In the genomic region with DNA sequence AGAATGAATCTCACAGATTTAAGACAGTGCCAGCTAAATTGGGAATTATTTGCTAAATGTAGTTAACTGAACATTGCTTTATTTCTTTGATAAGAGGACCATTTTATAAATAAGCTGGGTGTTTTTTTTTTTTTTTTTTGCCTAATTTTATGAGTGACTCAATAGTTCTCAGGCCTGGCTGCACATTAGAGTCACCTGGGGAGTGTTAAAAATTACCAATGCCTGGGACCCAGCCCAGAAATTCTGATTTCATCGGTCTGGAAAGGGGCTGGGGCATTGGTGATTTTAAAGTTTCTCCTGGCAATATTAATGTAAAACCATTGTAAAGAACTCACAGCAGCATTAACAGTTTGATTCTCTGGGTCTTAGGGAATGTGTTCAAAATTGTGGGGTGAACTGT, we compare ENCODE assay signal across 18 cellular contexts. TPM values are rescaled to one million over a fixed set of nuclear protein-coding genes. Genes with fewer than 3 reads are reported as not detected.
DNase-seq lines count a peak whose midpoint lies in the region; ATAC-seq, FAIRE-seq and TF ChIP-seq lines count a peak whose summit lies in the region.
"Had no signal": no experiment of that assay in that cellular context is flagged by ENCODE, and none has a peak within 500 bp of the region (broad histone marks: within the 10 kb centered on the region; RNA-seq: fewer than 3 reads in every experiment).

No MANE protein-coding gene starts in this region.

- H3K27ac ChIP-seq in A549 (peak overlapping the region; percentile 72 to 83), IMR-90 (ENCODE audit: insufficient read depth, low read length) (no peak overlapping the region)
- H3K27ac ChIP-seq: Peyer's patch had no signal

- dilution Hi-C loops in IMR-90 (cut with HindIII; ENCODE audit: low sequenced_read_pairs, unreplicated experiment) = no loop called here

- no peak for TF ChIP-seq EP300 in A549 (IDR thresholded peaks at IDR 0.05)

- no peak overlapping the region for H2BK15ac ChIP-seq in IMR-90 (ENCODE audit: low read depth, low read length)

- no peaks in the 10 kb centered on the region for H3K9me3 Mint-ChIP-seq in osteocyte (ENCODE audit: unreplicated experiment)
- H3K9me3 Mint-ChIP-seq: CD4-positive, alpha-beta T cell had no signal

- CTCF ChIA-PET in A549 (lab: Yijun Ruan, JAX) (interaction anchor here (0.8 to 1.7 kb wide), 4 partner anchors 51 to 90 kb away, joined by 3 to 11 read pairs (median 3); partner anchors contain the start of gene PHLDB2), IMR-90 (lab: Yijun Ruan, JAX) (interaction anchor here (0.6 to 1.3 kb wide), 2 partner anchors 53 to 57 kb away, joined by 3 to 4 read pairs; no protein-coding TSS in a partner anchor)

- H4K91ac ChIP-seq in IMR-90 (ENCODE audit: insufficient read depth, low read depth, low read length) = no peak overlapping the region

- H3K18ac ChIP-seq in IMR-90 (ENCODE audit: low read depth, low read length) = no peak overlapping the region; the same call in 1 of the 2 replicates

- no peak overlapping the region for H3K23ac ChIP-seq in IMR-90 (ENCODE audit: low read depth, low read length)

- peaks cover 6% of the 10 kb centered on the region for H3K9me1 ChIP-seq in IMR-90 (ENCODE audit: insufficient read depth, low read length)

- H2BK5ac ChIP-seq in IMR-90 (ENCODE audit: low read depth, low read length, poor library complexity, severe bottlenecking) = no peak overlapping the region

- H3K4ac ChIP-seq in IMR-90 (ENCODE audit: low read depth, low read length) = no peak overlapping the region

- no TSS peak for BruUV-seq in IMR-90 (replicated peaks; lab: Mats Ljungman, UMichigan)

- H2AK5ac ChIP-seq in IMR-90 (ENCODE audit: low read depth, low read length) = no peak overlapping the region; the same call in 1 of the 2 replicates

- 0 out of 3 replicates have a peak overlapping the region, but pooled peaks have one; percentile 13 for H3K4me3 ChIP-seq in A549
- H3K4me3 ChIP-seq in IMR-90 (ENCODE audit: insufficient read depth, low read depth, low read length) = no peak overlapping the region
- no peak overlapping the region for H3K4me3 ChIP-seq in epithelial cell of proximal tubule (ENCODE audit: low read depth, low read length)
- H3K4me3 ChIP-seq: Peyer's patch had no signal

- H3K56ac ChIP-seq in IMR-90 (ENCODE audit: extremely low read depth, insufficient read depth, low read length) = no peak overlapping the region

- H3K4me2 ChIP-seq in A549 = peak overlapping the region; percentile 85
- no peak overlapping the region for H3K4me2 ChIP-seq in IMR-90 (ENCODE audit: low read depth, low read length)

- H3K27me3 ChIP-seq in IMR-90 (ENCODE audit: control insufficient read depth, insufficient read depth, low read length) = no peaks in the 10 kb centered on the region
- H3K27me3 ChIP-seq: Peyer's patch had no signal

- POLR2A ChIA-PET in A549 (lab: Yijun Ruan, JAX) = interaction anchor here (0.6 to 1.0 kb wide), 2 partner anchors 43 to 52 kb away, joined by 5 to 7 read pairs; no protein-coding TSS in a partner anchor
- POLR2A ChIA-PET in IMR-90 (lab: Charles Lee; ENCODE audit: unreplicated experiment) = no interaction called here

- H3K27me3 Mint-ChIP-seq in osteocyte (ENCODE audit: unreplicated experiment) = no peaks in the 10 kb centered on the region
- H3K27me3 Mint-ChIP-seq: CD4-positive, alpha-beta T cell had no signal

- in situ Hi-C loops in IMR-90 (cut with MboI; ENCODE audit: low sequenced_read_pairs) = no loop called here

- 18% methylated on average over 1 of the region's 1 CpG for WGBS in A549 (ENCODE audit: missing lambda C conversion rate)
- no CpG with 5 or more reads among the region's 1 CpG for WGBS in IMR-90 (ENCODE audit: extremely low coverage in 2 of 2, insufficient read length in 1 of 2), 2 experiments

- no peaks in the 10 kb centered on the region for H3K36me3 Mint-ChIP-seq in osteocyte (ENCODE audit: unreplicated experiment)

- no peaks in the 10 kb centered on the region for H3K36me3 ChIP-seq in IMR-90 (ENCODE audit: control insufficient read depth, insufficient read depth, low read length)
- H3K36me3 ChIP-seq: Peyer's patch had no signal

- peaks cover 76% of the 10 kb centered on the region for H3K4me1 ChIP-seq in A549
- peaks cover 10% of the 10 kb centered on the region for H3K4me1 ChIP-seq in IMR-90 (ENCODE audit: control insufficient read depth, insufficient read depth, low read length)
- H3K4me1 ChIP-seq: Peyer's patch had no signal

- no peak overlapping the region for H2AFZ ChIP-seq in IMR-90 (replicated peaks; ENCODE audit: low read length, poor library complexity)

- H3K14ac ChIP-seq in IMR-90 (replicated peaks; ENCODE audit: low read depth, low read length) = no peak overlapping the region

- no peak overlapping the region for H3K4me3 Mint-ChIP-seq in osteocyte (ENCODE audit: unreplicated experiment)
- H3K4me3 Mint-ChIP-seq: CD4-positive, alpha-beta T cell had no signal

- no peak for DNase-seq in A549 (ENCODE audit: low read depth in 1 of 2, low spot score in 1 of 2)
- no peak for DNase-seq in IMR-90
- DNase-seq in epithelial cell of proximal tubule (ENCODE audit: low read depth) = peak; percentile 31
- DNase-seq in osteocyte (ENCODE audit: extremely low spot score, unreplicated experiment) = no peak
- no peak for DNase-seq in H4 (ENCODE audit: low spot score)
- no peak for DNase-seq in GM19240 (ENCODE audit: insufficient read length, low spot score)
- DNase-seq: CD4-positive, alpha-beta T cell; DMS79; NCI-H1930; NCI-H2171 treated with DMSO at 0.1 percent for 48 hours; NCI-H774; Peyer's patch; SIG-M5 had no signal

- TF ChIP-seq POLR2A in A549 (IDR thresholded peaks at IDR 0.05; ENCODE audit: low read length) (no peak), IMR-90 (IDR thresholded peaks at IDR 0.05; ENCODE audit: low read depth, low read length) (no peak)

- H2AK9ac ChIP-seq in IMR-90 (replicated peaks; ENCODE audit: low read depth, low read length, poor library complexity) = no peak overlapping the region

- H4K8ac ChIP-seq in IMR-90 (ENCODE audit: low read depth in 2 of 2, low read length in 2 of 2) = no peak overlapping the region

- H3K9me3 ChIP-seq in A549 (no peaks in the 10 kb centered on the region), IMR-90 (ENCODE audit: control insufficient read depth, insufficient read depth, low read length) (no peaks in the 10 kb centered on the region)
- H3K9me3 ChIP-seq: Peyer's patch had no signal

- H4K20me1 ChIP-seq in IMR-90 (ENCODE audit: insufficient read depth, low read length) = no peaks in the 10 kb centered on the region

- H3K9ac ChIP-seq in IMR-90 (ENCODE audit: low read depth, low read length) = no peak overlapping the region

- no peaks in the 10 kb centered on the region for H3K79me1 ChIP-seq in IMR-90 (ENCODE audit: low read depth in 1 of 2, low read length in 2 of 2)

- 0 out of 2 replicates have a peak overlapping the region, but pooled peaks have one; percentile 28 for H2BK20ac ChIP-seq in IMR-90 (ENCODE audit: low read depth, low read length)

- peaks cover 73% of the 10 kb centered on the region for H3K4me1 Mint-ChIP-seq in osteocyte (ENCODE audit: unreplicated experiment)

- no peak for ATAC-seq in A549
- ATAC-seq in IMR-90 (ENCODE audit: low read depth) = no peak
- no peak for ATAC-seq in GM18907 (IDR thresholded peaks at IDR 0.05; ENCODE audit: unreplicated experiment)
- no peak for ATAC-seq in GM18868 (IDR thresholded peaks at IDR 0.05; ENCODE audit: unreplicated experiment)

- H3K27ac Mint-ChIP-seq in osteocyte (ENCODE audit: unreplicated experiment) = peak overlapping the region; percentile 61
- H3K27ac Mint-ChIP-seq: CD4-positive, alpha-beta T cell had no signal

- no peak overlapping the region for H4K5ac ChIP-seq in IMR-90 (ENCODE audit: low read depth, low read length)

- TF ChIP-seq CTCF in A549 (IDR thresholded peaks at IDR 0.05) (no peak), IMR-90 (conservative IDR thresholded peaks at IDR 0.05; ENCODE audit: low read depth, low read length) (no peak), epithelial cell of proximal tubule (conservative IDR thresholded peaks at IDR 0.05; ENCODE audit: low read depth, low read length) (no peak), osteocyte (IDR thresholded peaks at IDR 0.05) (no peak)

- intact Hi-C loops in IMR-90 (cut with micrococcal nuclease) = loop anchor here (2.0 kb wide), 1 partner anchor 69 kb away; no protein-coding TSS in a partner anchor

- TF ChIP-seq RAD21 in A549 (conservative IDR thresholded peaks at IDR 0.05 in 1 of 2, IDR thresholded peaks at IDR 0.05 in 1 of 2) (no peak), IMR-90 (IDR thresholded peaks at IDR 0.05; ENCODE audit: low read length) (no peak)

- peak overlapping the region; percentile 12; the same call in 1 of the 2 replicates for H2BK120ac ChIP-seq in IMR-90 (ENCODE audit: low read depth, low read length)

- FAIRE-seq in A549 (lab: Jason Lieb, UNC) = no peak
- FAIRE-seq: GM12891, GM19239 had no signal

TF ChIP-seq in A549, 52 proteins besides CTCF, POLR2A, EP300 and RAD21 (continues in another document):
- TF ChIP-seq, protein P1, sequence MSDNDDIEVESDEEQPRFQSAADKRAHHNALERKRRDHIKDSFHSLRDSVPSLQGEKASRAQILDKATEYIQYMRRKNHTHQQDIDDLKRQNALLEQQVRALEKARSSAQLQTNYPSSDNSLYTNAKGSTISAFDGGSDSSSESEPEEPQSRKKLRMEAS (IDR thresholded peaks at IDR 0.05) = no peak
- no peak for TF ChIP-seq POLR2AphosphoS2 (conservative IDR thresholded peaks at IDR 0.05; ENCODE audit: low read length)

TF ChIP-seq in IMR-90, 13 proteins besides CTCF, POLR2A, EP300 and RAD21 (continues in another document):
- TF ChIP-seq ELK1 (IDR thresholded peaks at IDR 0.05; ENCODE audit: borderline replicate concordance, low read depth, low read length) = no peak

RNA-seq across cellular contexts. Expression of gene PHLDB2, which starts 51.2 kb away (rescaled TPM):
- polyA plus RNA-seq in A549 (2011; rRNA removed) (39.5 and 49.4 TPM in 2 replicates), A549 (2017; fragmentation: RNase III; extraction: RNeasy Plus Mini Kit Qiagen cat#74134 plus additional on column Dnase treatment) (50.6 to 59.7 TPM (median 56.5 TPM) in 3 replicates), IMR-90 (2012; rRNA removed) (8.0 and 10.6 TPM in 2 replicates)
- 6.7 and 8.0 TPM in 2 replicates for polyA plus RNA-seq in A549 (2012; cell fraction: cytosol; rRNA removed)
- polyA plus RNA-seq in A549 (2012; cell fraction: nucleus; rRNA removed) = 18.3 and 28.7 TPM in 2 replicates
- 71.1 and 91.9 TPM in 2 replicates for polyA minus RNA-seq in A549 (2011; rRNA and poly(A)+ RNA removed)
- total RNA-seq in IMR-90 (2012; rRNA removed) (27.2 and 28.7 TPM in 2 replicates), epithelial cell of proximal tubule (36.9 and 37.5 TPM in 2 replicates), osteocyte (134 and 138 TPM in 2 replicates)
- polyA plus RNA-seq in IMR-90 (2012; cell fraction: cytosol; rRNA removed) = 2.4 and 2.9 TPM in 2 replicates
- 4.0 and 19.6 TPM in 2 replicates for polyA plus RNA-seq in IMR-90 (2012; cell fraction: nucleus; rRNA removed; ENCODE audit: low replicate concordance)
- 28.9 and 34.7 TPM in 2 replicates for total RNA-seq in H4 (2014; rRNA removed; shearing (Covaris generic))
- total RNA-seq: G401 had no signal
